Comparison of ENCODE assay signal across 1 cellular context in genomic region chr16:87931504-87931903, GRCh38.
A peak's percentile ranks its signal among the peaks of the same experiment; 100 is the strongest.
TF ChIP-seq lines count a peak whose summit lies in the region.

No MANE protein-coding gene starts in this region.

TF ChIP-seq in K562, 482 proteins besides CTCF, POLR2A, EP300 and RAD21 (continued from another document and continues in another):
- TF ChIP-seq SMAD3 (CRISPR knock-in tag; conservative IDR thresholded peaks at IDR 0.05): no peak
- no peak for TF ChIP-seq ZNF766 (CRISPR knock-in tag; conservative IDR thresholded peaks at IDR 0.05)
- TF ChIP-seq BHLHE40 (IDR thresholded peaks at IDR 0.05; ENCODE audit: low read length): peak; percentile 73
- no peak for TF ChIP-seq SRF (CRISPR knock-in tag; IDR thresholded peaks at IDR 0.05)
- TF ChIP-seq STAT5B (CRISPR knock-in tag; IDR thresholded peaks at IDR 0.05): no peak
- TF ChIP-seq PBX2 (CRISPR knock-in tag; IDR thresholded peaks at IDR 0.05; ENCODE audit: low read depth): no peak
- TF ChIP-seq PBX2 (tag; conservative IDR thresholded peaks at IDR 0.05; ENCODE audit: low read depth): 0 out of 2 replicates have a peak, but pooled peaks have one; percentile 11
- TF ChIP-seq CBFB (CRISPR knock-in tag; IDR thresholded peaks at IDR 0.05): no peak
- TF ChIP-seq POLR2H (tag; IDR thresholded peaks at IDR 0.05; ENCODE audit: low read depth): no peak
- TF ChIP-seq THAP7 (CRISPR knock-in tag; IDR thresholded peaks at IDR 0.05): no peak
- peak; percentile 59 for TF ChIP-seq FOSL1 (tag; conservative IDR thresholded peaks at IDR 0.05)
- TF ChIP-seq JUN (IDR thresholded peaks at IDR 0.05; ENCODE audit: borderline replicate concordance, low read depth, low read length): no peak
- no peak for TF ChIP-seq JUN (CRISPR knock-in tag; IDR thresholded peaks at IDR 0.05; ENCODE audit: borderline replicate concordance)
- TF ChIP-seq ZNF197 (CRISPR knock-in tag; IDR thresholded peaks at IDR 0.05; ENCODE audit: low read depth): no peak
- no peak for TF ChIP-seq ZMIZ1 (IDR thresholded peaks at IDR 0.05; ENCODE audit: low read depth in 2 of 2, low read length in 2 of 2)
- TF ChIP-seq ZNF232 (CRISPR knock-in tag; IDR thresholded peaks at IDR 0.05): no peak
- no peak for TF ChIP-seq KDM5B (IDR thresholded peaks at IDR 0.05; ENCODE audit: insufficient replicate concordance, low read depth, low read length)
- peak; percentile 65 to 75 for TF ChIP-seq NRF1 (conservative IDR thresholded peaks at IDR 0.05 in 1 of 2, IDR thresholded peaks at IDR 0.05 in 1 of 2)
- TF ChIP-seq ZNF778 (CRISPR knock-in tag; IDR thresholded peaks at IDR 0.05): no peak
- TF ChIP-seq ZNF655 (CRISPR knock-in tag; IDR thresholded peaks at IDR 0.05): no peak
- TF ChIP-seq CREB3 (tag; conservative IDR thresholded peaks at IDR 0.05; ENCODE audit: low read depth): no peak
- TF ChIP-seq SLC30A9 (CRISPR knock-in tag; IDR thresholded peaks at IDR 0.05): no peak
- TF ChIP-seq ATF7 (IDR thresholded peaks at IDR 0.05): 0 out of 2 replicates have a peak, but pooled peaks have one; percentile 13
- TF ChIP-seq CTBP1 (IDR thresholded peaks at IDR 0.05; ENCODE audit: borderline replicate concordance): peak; percentile 81
- TF ChIP-seq ZSCAN32 (CRISPR knock-in tag; IDR thresholded peaks at IDR 0.05): no peak
- TF ChIP-seq TARDBP (IDR thresholded peaks at IDR 0.05): peak; percentile 70; the same call in 1 of the 2 replicates
- no peak for TF ChIP-seq ELF4 (CRISPR knock-in tag; IDR thresholded peaks at IDR 0.05)
- TF ChIP-seq RNF2 (IDR thresholded peaks at IDR 0.05): peak; percentile 59; the same call in 1 of the 2 replicates
- TF ChIP-seq DDX20 (tag; IDR thresholded peaks at IDR 0.05; ENCODE audit: low read depth): no peak
- TF ChIP-seq SMARCA4 (IDR thresholded peaks at IDR 0.05): 0 out of 2 replicates have a peak, but pooled peaks have one; percentile 31
- TF ChIP-seq PML (IDR thresholded peaks at IDR 0.05; ENCODE audit: low read length): 0 out of 2 replicates have a peak, but pooled peaks have one; percentile 27
- 0 out of 2 replicates have a peak, but pooled peaks have one; percentile 31 for TF ChIP-seq MYC (IDR thresholded peaks at IDR 0.05; ENCODE audit: low read depth, low read length)
- TF ChIP-seq MYC (CRISPR knock-in tag; IDR thresholded peaks at IDR 0.05; ENCODE audit: borderline replicate concordance, low read depth): no peak
- no peak for TF ChIP-seq NBN (IDR thresholded peaks at IDR 0.05; ENCODE audit: low read depth)
- no peak for TF ChIP-seq ZFX (CRISPR knock-in tag; IDR thresholded peaks at IDR 0.05)
- TF ChIP-seq CHCHD3 (CRISPR knock-in tag; IDR thresholded peaks at IDR 0.05): no peak
- no peak for TF ChIP-seq EWSR1 (IDR thresholded peaks at IDR 0.05; ENCODE audit: borderline replicate concordance, low read depth, partially characterized antibody)
- TF ChIP-seq ZNF76 (CRISPR knock-in tag; IDR thresholded peaks at IDR 0.05; ENCODE audit: borderline replicate concordance): no peak
- TF ChIP-seq RREB1 (CRISPR knock-in tag; IDR thresholded peaks at IDR 0.05): no peak
- no peak for TF ChIP-seq FOXK1 (CRISPR knock-in tag; IDR thresholded peaks at IDR 0.05; ENCODE audit: borderline replicate concordance)
- TF ChIP-seq PTTG1 (tag; IDR thresholded peaks at IDR 0.05; ENCODE audit: low read depth): no peak
- no peak for TF ChIP-seq SIN3B (IDR thresholded peaks at IDR 0.05; ENCODE audit: low read depth)
- TF ChIP-seq TSHZ1 (CRISPR knock-in tag; IDR thresholded peaks at IDR 0.05): no peak
- no peak for TF ChIP-seq ADNP (tag; IDR thresholded peaks at IDR 0.05)
- TF ChIP-seq NR2F6 (CRISPR knock-in tag; IDR thresholded peaks at IDR 0.05): no peak
- TF ChIP-seq DMBX1 (CRISPR knock-in tag; IDR thresholded peaks at IDR 0.05; ENCODE audit: borderline replicate concordance): no peak
- TF ChIP-seq HDAC6 (IDR thresholded peaks at IDR 0.05; ENCODE audit: low read depth, low read length): no peak
- no peak for TF ChIP-seq ZNF77 (CRISPR knock-in tag; IDR thresholded peaks at IDR 0.05)
- peak; percentile 59 for TF ChIP-seq PKNOX1 (IDR thresholded peaks at IDR 0.05)
- TF ChIP-seq NFE2 (IDR thresholded peaks at IDR 0.05; ENCODE audit: low read depth): peak; percentile 18; the same call in 1 of the 2 replicates
